13 cellular contexts compared by ENCODE assay signal in genomic region chr16:46691720-46692119, GRCh38. TPM values are rescaled to one million over a fixed set of nuclear protein-coding genes. Genes with fewer than 3 reads are reported as not detected.
A peak's percentile ranks its signal among the peaks of the same experiment; 100 is the strongest.
DNase-seq lines count a peak whose midpoint lies in the region; ATAC-seq and TF ChIP-seq lines count a peak whose summit lies in the region.
"Had no signal": no experiment of that assay in that cellular context is flagged by ENCODE, and none has a peak within 500 bp of the region (broad histone marks: within the 10 kb centered on the region; RNA-seq: fewer than 3 reads in every experiment).

No MANE protein-coding gene starts in this region.

- no peak for ATAC-seq in DND-41 (ENCODE audit: insufficient read depth, low read depth)
- ATAC-seq in activated T-helper 17 cell treated with anti-CD3 and anti-CD28 coated beads, Interleukin-2, amount 50 U/mL, for 72 hours (replicated peaks), result no peak
- ATAC-seq in stimulated activated naive B cell treated with anti-CD40 and anti-IgM and Interleukin-4, amounts not matched to agents 10 μg/mL and 1 μg/mL and 100 μg/mL, for 72 hours (replicated peaks), result no peak
- ATAC-seq in HG02970 (IDR thresholded peaks at IDR 0.05; ENCODE audit: low FRiP score, unreplicated experiment), result no peak
- ATAC-seq in HG02759 (IDR thresholded peaks at IDR 0.05; ENCODE audit: unreplicated experiment), result no peak
- ATAC-seq: foreskin keratinocyte had no signal

- peaks cover 18% of the 10 kb centered on the region for H3K4me1 Mint-ChIP-seq in activated T-helper 17 cell treated with anti-CD3 and anti-CD28 coated beads, Interleukin-2, amount 50 U/mL, for 72 hours
- H3K4me1 Mint-ChIP-seq in stimulated activated naive B cell treated with anti-CD40 and anti-IgM and Interleukin-4, amounts not matched to agents 10 μg/mL and 1 μg/mL and 100 μg/mL, for 72 hours, result peaks cover 18 to 29% of the 10 kb centered on the region in 2 donors

- no peak overlapping the region for H2AFZ ChIP-seq in DND-41 (ENCODE audit: low read depth, low read length)

- H3K9me3 ChIP-seq in DND-41 (ENCODE audit: insufficient read depth, low read length, severe bottlenecking), result no peaks in the 10 kb centered on the region
- H3K9me3 ChIP-seq in HEK293 (ENCODE audit: control insufficient read depth, insufficient read depth, low read depth, low read length), result no peaks in the 10 kb centered on the region

- peak overlapping the region; percentile 89 for H3K4me2 ChIP-seq in DND-41 (ENCODE audit: insufficient read depth, low read length)

- H3K36me3 ChIP-seq in DND-41 (ENCODE audit: insufficient read depth, low read length), result peaks cover 58% of the 10 kb centered on the region
- H3K36me3 ChIP-seq in HEK293 (ENCODE audit: control insufficient read depth in 2 of 2, insufficient read depth in 1 of 2, low read length in 2 of 2), result peaks cover 21 to 53% of the 10 kb centered on the region in 2 experiments

- no peaks in the 10 kb centered on the region for H3K27me3 Mint-ChIP-seq in activated T-helper 17 cell treated with anti-CD3 and anti-CD28 coated beads, Interleukin-2, amount 50 U/mL, for 72 hours
- H3K27me3 Mint-ChIP-seq in stimulated activated naive B cell treated with anti-CD40 and anti-IgM and Interleukin-4, amounts not matched to agents 10 μg/mL and 1 μg/mL and 100 μg/mL, for 72 hours, result no peaks in the 10 kb centered on the region

- H3K79me2 ChIP-seq in DND-41 (ENCODE audit: insufficient read depth, low read length), result peaks cover 61% of the 10 kb centered on the region

- H3K27me3 ChIP-seq in DND-41 (ENCODE audit: insufficient read depth, low read length, poor library complexity), result no peaks in the 10 kb centered on the region
- H3K27me3 ChIP-seq: foreskin keratinocyte had no signal

- peak overlapping the region; percentile 93 for H3K9ac ChIP-seq in DND-41 (ENCODE audit: low read depth, low read length)

- peaks cover 50% of the 10 kb centered on the region for H3K36me3 Mint-ChIP-seq in activated T-helper 17 cell treated with anti-CD3 and anti-CD28 coated beads, Interleukin-2, amount 50 U/mL, for 72 hours (ENCODE audit: low read depth)
- peaks cover 23 to 34% of the 10 kb centered on the region in 2 donors for H3K36me3 Mint-ChIP-seq in stimulated activated naive B cell treated with anti-CD40 and anti-IgM and Interleukin-4, amounts not matched to agents 10 μg/mL and 1 μg/mL and 100 μg/mL, for 72 hours

- H3K4me3 ChIP-seq in DND-41 (ENCODE audit: low read depth in 1 of 2, low read length in 2 of 2) (peak overlapping the region in 1 of 2 experiments; percentile 98; a peak in 3 of 4 replicates), HEK293 (ENCODE audit: low read depth, low read length) (no peak overlapping the region)

- TF ChIP-seq CTCF in DND-41 (IDR thresholded peaks at IDR 0.05; ENCODE audit: borderline replicate concordance, extremely low read depth, low read length, poor library complexity, severe bottlenecking) (no peak), HEK293 (tag by site-specific recombination; IDR thresholded peaks at IDR 0.05) (no peak)

- POLR2A ChIA-PET in HEK293 (lab: Yijun Ruan, JAX), result interaction anchor here (1.1 kb wide), 1 partner anchor 137 kb away, joined by 5 read pairs; no protein-coding TSS in a partner anchor

- H3K4me3 Mint-ChIP-seq in activated T-helper 17 cell treated with anti-CD3 and anti-CD28 coated beads, Interleukin-2, amount 50 U/mL, for 72 hours, result no peak overlapping the region
- peak overlapping the region in 1 of 2 donors; percentile 56 for H3K4me3 Mint-ChIP-seq in stimulated activated naive B cell treated with anti-CD40 and anti-IgM and Interleukin-4, amounts not matched to agents 10 μg/mL and 1 μg/mL and 100 μg/mL, for 72 hours

- peaks cover 43% of the 10 kb centered on the region for H4K20me1 ChIP-seq in DND-41 (ENCODE audit: insufficient read depth, low read length)

- DNase-seq in DND-41 (no peak), lung microvascular endothelial cell (ENCODE audit: low read depth in 2 of 2) (peak; percentile 10 to 35)
- no peak for DNase-seq in stimulated activated naive B cell treated with anti-CD40 and anti-IgM and Interleukin-4, amounts not matched to agents 10 μg/mL and 1 μg/mL and 100 μg/mL, for 72 hours
- DNase-seq: activated CD4-positive, alpha-beta T cell treated with anti-CD3 and anti-CD28 coated beads, Interleukin-2, amount 50 U/mL, for 4 hours; aorta; DMS79 treated with DMSO at 0.1 percent for 48 hours; NCI-H1694 treated with DMSO at 0.1 percent for 48 hours; SHP77 had no signal

- peaks cover 34% of the 10 kb centered on the region for H3K4me1 ChIP-seq in DND-41 (ENCODE audit: insufficient read depth, low read length)
- peaks cover 6% of the 10 kb centered on the region; the same call in 1 of the 2 replicates for H3K4me1 ChIP-seq in HEK293 (ENCODE audit: control insufficient read depth, insufficient read depth, low read length)

- CTCF ChIA-PET in HEK293 (lab: Yijun Ruan, JAX), result interaction anchor here (0.7 to 3.7 kb wide), 5 partner anchors 14 to 162 kb away, joined by 3 to 21 read pairs (median 3); no protein-coding TSS in a partner anchor

- H3K27ac Mint-ChIP-seq in activated T-helper 17 cell treated with anti-CD3 and anti-CD28 coated beads, Interleukin-2, amount 50 U/mL, for 72 hours, result peak overlapping the region; percentile 30
- no peak overlapping the region for H3K27ac Mint-ChIP-seq in stimulated activated naive B cell treated with anti-CD40 and anti-IgM and Interleukin-4, amounts not matched to agents 10 μg/mL and 1 μg/mL and 100 μg/mL, for 72 hours

- no peaks in the 10 kb centered on the region for H3K9me3 Mint-ChIP-seq in activated T-helper 17 cell treated with anti-CD3 and anti-CD28 coated beads, Interleukin-2, amount 50 U/mL, for 72 hours
- H3K9me3 Mint-ChIP-seq in stimulated activated naive B cell treated with anti-CD40 and anti-IgM and Interleukin-4, amounts not matched to agents 10 μg/mL and 1 μg/mL and 100 μg/mL, for 72 hours, result no peaks in the 10 kb centered on the region

- H3K27ac ChIP-seq in DND-41 (ENCODE audit: low read length) (no peak overlapping the region), HEK293 (ENCODE audit: extremely low read depth, low read depth, low read length) (no peak overlapping the region)
- H3K27ac ChIP-seq: foreskin keratinocyte had no signal

TF ChIP-seq in HEK293, 187 proteins besides CTCF, POLR2A, EP300 and RAD21 (continues in another document):
- TF ChIP-seq ZBTB11 (tag by site-specific recombination; conservative IDR thresholded peaks at IDR 0.05; ENCODE audit: low read depth) (no peak), ZNF398 (tag by site-specific recombination; IDR thresholded peaks at IDR 0.05) (peak; percentile 29; the same call in 1 of the 2 replicates), PRDM1 (tag by site-specific recombination; IDR thresholded peaks at IDR 0.05) (peak; percentile 64; the same call in 1 of the 2 replicates), ZNF248 (tag by site-specific recombination; IDR thresholded peaks at IDR 0.05) (no peak)

RNA-seq across cellular contexts. Expression of gene ORC6, which starts 2.3 kb away (rescaled TPM):
- total RNA-seq in activated T-helper 17 cell treated with anti-CD3 and anti-CD28 coated beads, Interleukin-2, amount 50 U/mL, for 72 hours, result 10 to 100 TPM; 30.9 to 53.7 TPM
- 2.4 and 5.4 TPM in 2 replicates for total RNA-seq in lung microvascular endothelial cell

RNA-seq across cellular contexts. Expression of gene VPS35, which starts 2.7 kb away (rescaled TPM):
- total RNA-seq in activated T-helper 17 cell treated with anti-CD3 and anti-CD28 coated beads, Interleukin-2, amount 50 U/mL, for 72 hours, result 100 to 1,000 TPM in 1 of 2 donors, 10 to 100 TPM in 1; 74.2 to 105 TPM
- total RNA-seq in lung microvascular endothelial cell, result 64.7 and 66.3 TPM in 2 replicates

RNA-seq across cellular contexts. Expression of gene MYLK3, which starts 56.4 kb away (rescaled TPM):
- under 1 TPM; 0.56 to 0.58 TPM for total RNA-seq in activated T-helper 17 cell treated with anti-CD3 and anti-CD28 coated beads, Interleukin-2, amount 50 U/mL, for 72 hours
- under 0.01 and 0.22 TPM in 2 replicates for total RNA-seq in lung microvascular endothelial cell

Comparison
In these comparisons a context has a peak if more than half of its experiments do, and no peak if none do; other contexts are left out.
1. DNase-seq: peak in lung microvascular endothelial cell (2 of 2); none in DND-41 (single experiment) and stimulated activated naive B cell treated with anti-CD40 and anti-IgM and Interleukin-4, amounts not matched to agents 10 μg/mL and 1 μg/mL and 100 μg/mL, for 72 hours (single experiment).